Comparison of ENCODE assay signal across 1 cellular context in the genomic region with DNA sequence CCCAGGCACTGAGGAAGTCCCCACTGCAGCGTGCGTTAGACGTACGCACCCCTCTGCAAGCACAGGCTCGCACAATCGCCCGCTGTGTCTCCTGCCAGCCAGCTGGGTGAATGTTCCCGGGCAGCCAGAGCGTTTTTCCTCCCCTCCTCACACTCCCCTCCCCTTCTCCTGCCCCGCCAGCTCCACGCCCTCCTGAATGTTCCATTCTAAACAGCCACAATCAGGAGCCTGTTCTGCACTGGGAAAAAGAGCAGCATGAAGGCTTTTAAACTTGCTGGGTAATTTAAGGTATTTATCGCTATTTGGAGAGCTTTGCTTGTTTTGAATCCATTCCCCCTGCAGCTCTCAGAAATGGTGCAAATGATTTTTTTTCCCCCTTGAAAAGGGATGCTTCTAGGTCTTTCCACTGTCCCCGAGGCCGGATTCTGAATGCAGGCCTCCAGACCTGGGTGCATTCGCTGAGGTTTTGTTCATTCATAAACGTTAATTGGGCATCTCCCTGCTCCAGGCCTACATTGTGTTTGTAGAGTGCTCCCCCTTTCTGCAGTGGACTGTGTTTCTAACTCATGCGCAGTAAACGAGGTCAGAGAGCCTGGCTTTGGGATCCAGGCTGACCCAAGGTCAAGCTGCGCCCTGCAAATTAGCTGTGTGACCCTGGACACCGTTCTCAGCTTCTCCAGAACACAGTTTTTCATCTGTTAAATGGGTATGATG.
TF ChIP-seq lines count a peak whose summit lies in the region.

No MANE protein-coding gene starts in this region.

TF ChIP-seq in H1, 55 proteins besides CTCF, POLR2A, EP300 and RAD21 (continued from another document):
- TF ChIP-seq TAF7 (optimal IDR thresholded peaks at IDR 0.05; ENCODE audit: borderline replicate concordance, low read depth, low read length) (no peak), MAFK (IDR thresholded peaks at IDR 0.05; ENCODE audit: low read depth, low read length) (no peak), FOSL1 (IDR thresholded peaks at IDR 0.05; ENCODE audit: insufficient read depth, low read depth, low read length) (no peak), JUND (IDR thresholded peaks at IDR 0.05; ENCODE audit: low read length) (no peak), BCL11A (IDR thresholded peaks at IDR 0.05; ENCODE audit: low read depth in 2 of 2, low read length in 2 of 2) (no peak)
- TF ChIP-seq, protein P1, sequence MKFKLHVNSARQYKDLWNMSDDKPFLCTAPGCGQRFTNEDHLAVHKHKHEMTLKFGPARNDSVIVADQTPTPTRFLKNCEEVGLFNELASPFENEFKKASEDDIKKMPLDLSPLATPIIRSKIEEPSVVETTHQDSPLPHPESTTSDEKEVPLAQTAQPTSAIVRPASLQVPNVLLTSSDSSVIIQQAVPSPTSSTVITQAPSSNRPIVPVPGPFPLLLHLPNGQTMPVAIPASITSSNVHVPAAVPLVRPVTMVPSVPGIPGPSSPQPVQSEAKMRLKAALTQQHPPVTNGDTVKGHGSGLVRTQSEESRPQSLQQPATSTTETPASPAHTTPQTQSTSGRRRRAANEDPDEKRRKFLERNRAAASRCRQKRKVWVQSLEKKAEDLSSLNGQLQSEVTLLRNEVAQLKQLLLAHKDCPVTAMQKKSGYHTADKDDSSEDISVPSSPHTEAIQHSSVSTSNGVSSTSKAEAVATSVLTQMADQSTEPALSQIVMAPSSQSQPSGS (IDR thresholded peaks at IDR 0.05; ENCODE audit: low read length), result no peak
TF ChIP-seq in H1: peak in this region for 0.
